In the genomic region with DNA sequence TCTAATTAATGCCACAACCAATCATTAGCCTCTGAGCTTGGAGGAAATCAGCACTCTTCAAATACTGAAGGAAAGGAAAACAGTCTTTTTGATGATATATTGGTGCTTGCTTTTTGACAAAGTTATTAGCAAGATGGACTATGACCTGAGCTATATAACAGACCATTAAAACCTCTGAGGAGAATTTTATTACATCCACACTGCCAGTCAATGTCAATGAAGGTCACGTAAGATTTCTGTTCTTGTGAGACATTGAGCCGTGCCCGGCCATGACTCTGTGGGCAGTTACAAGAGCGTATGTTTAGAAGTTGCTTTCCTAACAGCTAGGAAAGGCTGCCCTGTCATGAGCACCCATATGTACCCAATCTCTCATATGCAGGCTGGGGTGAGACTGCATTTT, we compare ENCODE assay signal across 31 cellular contexts.
"Had no signal": no experiment of that assay in that cellular context is flagged by ENCODE, and none has a peak within 500 bp of the region (broad histone marks: within the 10 kb centered on the region; RNA-seq: fewer than 3 reads in every experiment).

No MANE protein-coding gene starts in this region.

- H2AFZ ChIP-seq: neural progenitor cell, parathyroid adenoma had no signal

- H3K27ac ChIP-seq: neural progenitor cell, ovary, parathyroid adenoma, psoas muscle, right lobe of liver, sigmoid colon, spleen, suprapubic skin, testis, tibial artery, transverse colon, upper lobe of right lung, uterus had no signal

- H3K27ac Mint-ChIP-seq: natural killer cell; nephron; neural progenitor cell; progenitor cell of endocrine pancreas; stimulated activated memory B cell treated with anti-CD40 and anti-IgM and Interleukin-4, amounts not matched to agents 10 μg/mL and 1 μg/mL and 100 μg/mL, for 72 hours; stimulated activated naive CD8-positive, alpha-beta T cell treated with anti-CD3 and anti-CD28 coated beads, Interleukin-15, amount 100 ng/mL, for 72 hours; type B pancreatic cell had no signal

- DNase-seq: natural killer cell; occipital lobe; ovary; posterior cingulate gyrus; psoas muscle; right cardiac atrium; right lobe of liver; sigmoid colon; spleen; stimulated activated CD4-positive, alpha-beta T cell treated with anti-CD3 and anti-CD28 coated beads, Interleukin-12 subunit alpha, Interleukin-12 subunit beta, amount 100 ng/mL, for 4 hours; stimulated activated CD4-positive, alpha-beta T cell treated with anti-CD3 and anti-CD28 coated beads, Interleukin-1b, Interleukin-23, amount 100 ng/mL, for 48 hours; stimulated activated CD4-positive, alpha-beta T cell treated with anti-CD3 and anti-CD28 coated beads, Interleukin-4, amount 100 ng/mL, for 1 hour; stimulated activated CD4-positive, alpha-beta T cell treated with anti-CD3 and anti-CD28 coated beads, Interleukin-4, amount 100 ng/mL, for 4 hours; stimulated activated CD8-positive, alpha-beta memory T cell treated with anti-CD3 and anti-CD28 coated beads, Interleukin-4, amount 100 ng/mL, for 48 hours; stimulated activated naive CD4-positive, alpha-beta T cell; stimulated activated naive CD8-positive, alpha-beta T cell treated with anti-CD3 and anti-CD28 coated beads, Interleukin-15, amount 100 ng/mL, for 72 hours; stimulated activated naive CD8-positive, alpha-beta T cell treated with anti-CD3 and anti-CD28 coated beads, Interleukin-15, Interleukin-2, amounts not matched to agents 100 U/mL and 50 U/mL, for 24 hours; substantia nigra; testis; tibial artery; transverse colon; upper lobe of right lung; uterus had no signal

- H3K4me2 ChIP-seq: neural progenitor cell, smooth muscle cell had no signal

- H3K27me3 ChIP-seq: neural progenitor cell, ovary, right lobe of liver, sigmoid colon, spleen, suprapubic skin, testis, tibial artery, transverse colon, upper lobe of right lung, uterus had no signal

- H3K27me3 Mint-ChIP-seq: progenitor cell of endocrine pancreas; stimulated activated memory B cell treated with anti-CD40 and anti-IgM and Interleukin-4, amounts not matched to agents 10 μg/mL and 1 μg/mL and 100 μg/mL, for 72 hours; type B pancreatic cell had no signal

- H3K36me3 ChIP-seq: neural progenitor cell, ovary, right lobe of liver, sigmoid colon, spleen, suprapubic skin, tibial artery, transverse colon, upper lobe of right lung, uterus had no signal

- H3K9me3 ChIP-seq: ovary, psoas muscle, right lobe of liver, sigmoid colon, spleen, suprapubic skin, testis, tibial artery, transverse colon, upper lobe of right lung, uterus had no signal

- H3K4me1 Mint-ChIP-seq: natural killer cell; nephron; neural progenitor cell; stimulated activated memory B cell treated with anti-CD40 and anti-IgM and Interleukin-4, amounts not matched to agents 10 μg/mL and 1 μg/mL and 100 μg/mL, for 72 hours; stimulated activated naive CD8-positive, alpha-beta T cell treated with anti-CD3 and anti-CD28 coated beads, Interleukin-15, amount 100 ng/mL, for 72 hours had no signal

- H3K36me3 Mint-ChIP-seq: natural killer cell; neural progenitor cell; stimulated activated memory B cell treated with anti-CD40 and anti-IgM and Interleukin-4, amounts not matched to agents 10 μg/mL and 1 μg/mL and 100 μg/mL, for 72 hours; type B pancreatic cell had no signal

- H3K4me1 ChIP-seq: neural progenitor cell, parathyroid adenoma, psoas muscle, sigmoid colon, spleen, suprapubic skin, testis, tibial artery, transverse colon, upper lobe of right lung had no signal

- H3K79me2 ChIP-seq: parathyroid adenoma had no signal

- H3K4me3 Mint-ChIP-seq: natural killer cell; nephron; neural progenitor cell; stimulated activated memory B cell treated with anti-CD40 and anti-IgM and Interleukin-4, amounts not matched to agents 10 μg/mL and 1 μg/mL and 100 μg/mL, for 72 hours; stimulated activated naive CD8-positive, alpha-beta T cell treated with anti-CD3 and anti-CD28 coated beads, Interleukin-15, amount 100 ng/mL, for 72 hours; type B pancreatic cell had no signal

- H3K4me3 ChIP-seq: neural progenitor cell, ovary, psoas muscle, right lobe of liver, sigmoid colon, smooth muscle cell, spleen, suprapubic skin, testis, tibial artery, transverse colon, upper lobe of right lung, uterus had no signal

- H3K9me3 Mint-ChIP-seq: natural killer cell; nephron; neural progenitor cell; stimulated activated naive CD8-positive, alpha-beta T cell treated with anti-CD3 and anti-CD28 coated beads, Interleukin-15, amount 100 ng/mL, for 72 hours; type B pancreatic cell had no signal
